ENCODE assay signal across 11 cellular contexts in genomic region chr4:95693594-95693993, GRCh38.
DNase-seq lines count a peak whose midpoint lies in the region; ATAC-seq and TF ChIP-seq lines count a peak whose summit lies in the region.
"Had no signal": no experiment of that assay in that cellular context is flagged by ENCODE, and none has a peak within 500 bp of the region (broad histone marks: within the 10 kb centered on the region; RNA-seq: fewer than 3 reads in every experiment).

No MANE protein-coding gene starts in this region.

- H3K4me2 ChIP-seq in PC-9: no peak overlapping the region

- POLR2A ChIA-PET in HEK293 (lab: Yijun Ruan, JAX) (no interaction called here), PC-9 (lab: Charles Lee; ENCODE audit: unreplicated experiment) (interaction anchor here (0.5 kb wide), 1 partner anchor 884 kb away, joined by 7 read pairs; no protein-coding TSS in a partner anchor)

- peak; percentile 62 for TF ChIP-seq CTCF in 22Rv1 (IDR thresholded peaks at IDR 0.05)
- no peak for TF ChIP-seq CTCF in HEK293 (tag by site-specific recombination; IDR thresholded peaks at IDR 0.05)
- peak; percentile 32; the same call in 1 of the 2 replicates for TF ChIP-seq CTCF in PC-9 (conservative IDR thresholded peaks at IDR 0.05)
- TF ChIP-seq CTCF in fibroblast of mammary gland (conservative IDR thresholded peaks at IDR 0.05; ENCODE audit: control insufficient read depth, insufficient read depth, low read depth, low read length): peak; percentile 18

- H3K9me3 Mint-ChIP-seq in effector memory CD8-positive, alpha-beta T cell: peaks cover 3 to 6% of the 10 kb centered on the region in 2 donors

- no peak overlapping the region for H3K27ac Mint-ChIP-seq in effector memory CD8-positive, alpha-beta T cell
- H3K27ac Mint-ChIP-seq: B cell had no signal

- H3K4me1 Mint-ChIP-seq in effector memory CD8-positive, alpha-beta T cell (ENCODE audit: low read depth in 2 of 2): no peaks in the 10 kb centered on the region
- H3K4me1 Mint-ChIP-seq: B cell had no signal

- no peak overlapping the region for H3K4me3 ChIP-seq in HEK293 (ENCODE audit: low read depth, low read length)
- H3K4me3 ChIP-seq in PC-9: no peak overlapping the region
- no peak overlapping the region for H3K4me3 ChIP-seq in fibroblast of mammary gland (ENCODE audit: control insufficient read depth, low read depth, low read length)

- H3K27ac ChIP-seq in 22Rv1 (no peak overlapping the region), HEK293 (ENCODE audit: extremely low read depth, low read depth, low read length) (no peak overlapping the region), PC-9 (no peak overlapping the region)

- no peaks in the 10 kb centered on the region for H3K4me1 ChIP-seq in HEK293 (ENCODE audit: control insufficient read depth, insufficient read depth, low read length)
- no peaks in the 10 kb centered on the region for H3K4me1 ChIP-seq in PC-9 (replicated peaks; ENCODE audit: insufficient read depth)

- intact Hi-C loops in PC-9 (cut with micrococcal nuclease; ENCODE audit: unreplicated experiment): no loop called here

- DNase-seq in PC-9: no peak
- peak; percentile 12 for DNase-seq in fibroblast of mammary gland (ENCODE audit: low read depth)
- DNase-seq in GOT3 (lab: John Stamatoyannopoulos, UW): no peak
- DNase-seq in stimulated activated naive CD8-positive, alpha-beta T cell treated with anti-CD3 and anti-CD28 coated beads, Interleukin-15, Interleukin-2, amounts not matched to agents 100 U/mL and 50 U/mL, for 24 hours: no peak
- DNase-seq in effector memory CD8-positive, alpha-beta T cell: no peak
- no peak for DNase-seq in NCI-H345 treated with DMSO at 0.1 percent for 48 hours (lab: John Stamatoyannopoulos, UW; ENCODE audit: unreplicated experiment)
- DNase-seq: activated T-cell treated with anti-CD3 and anti-CD28 coated beads, Interleukin-2, amount 50 U/mL, for 1 hour; NCI-H1930 had no signal

- ATAC-seq in stimulated activated naive CD8-positive, alpha-beta T cell treated with anti-CD3 and anti-CD28 coated beads, Interleukin-15, Interleukin-2, amounts not matched to agents 100 U/mL and 50 U/mL, for 24 hours: no peak
- no peak for ATAC-seq in effector memory CD8-positive, alpha-beta T cell (replicated peaks)

- no peaks in the 10 kb centered on the region for H3K27me3 Mint-ChIP-seq in effector memory CD8-positive, alpha-beta T cell
- H3K27me3 Mint-ChIP-seq: B cell had no signal

- H3K9me3 ChIP-seq in HEK293 (ENCODE audit: control insufficient read depth, insufficient read depth, low read depth, low read length) (no peaks in the 10 kb centered on the region), PC-9 (ENCODE audit: insufficient read depth, low read depth) (no peaks in the 10 kb centered on the region)

- H2AFZ ChIP-seq in PC-9: no peak overlapping the region

- no peaks in the 10 kb centered on the region for H3K9me2 ChIP-seq in PC-9 (ENCODE audit: insufficient read depth)

- no peaks in the 10 kb centered on the region for H3K27me3 ChIP-seq in PC-9 (ENCODE audit: insufficient read depth, low read depth)

- no peaks in the 10 kb centered on the region for H3F3A ChIP-seq in PC-9 (ENCODE audit: insufficient read depth, low read depth)

- H3K36me3 ChIP-seq in HEK293 (ENCODE audit: control insufficient read depth in 2 of 2, insufficient read depth in 1 of 2, low read length in 2 of 2) (no peaks in the 10 kb centered on the region), PC-9 (ENCODE audit: low read depth) (no peaks in the 10 kb centered on the region)

- H3K36me3 Mint-ChIP-seq in effector memory CD8-positive, alpha-beta T cell (ENCODE audit: insufficient read depth): no peaks in the 10 kb centered on the region

- no peak overlapping the region for H3K4me3 Mint-ChIP-seq in effector memory CD8-positive, alpha-beta T cell
- H3K4me3 Mint-ChIP-seq: B cell had no signal

- no TSS peak for BruUV-seq in PC-9 (replicated peaks; lab: Mats Ljungman, UMichigan)

- H4K20me1 ChIP-seq in PC-9 (ENCODE audit: insufficient read depth): no peaks in the 10 kb centered on the region

- H3K79me2 ChIP-seq in PC-9 (ENCODE audit: low read depth): no peaks in the 10 kb centered on the region

- CTCF ChIA-PET in HEK293 (lab: Yijun Ruan, JAX) (interaction anchor here (1.0 to 1.2 kb wide), 2 partner anchors 346 to 659 kb away, joined by 4 to 5 read pairs; no protein-coding TSS in a partner anchor), PC-9 (lab: Charles Lee) (interaction anchor here (0.6 kb wide), 1 partner anchor 163 kb away, joined by 5 read pairs; no protein-coding TSS in a partner anchor)

TF ChIP-seq in HEK293, 187 proteins besides CTCF, POLR2A, EP300 and RAD21:
- TF ChIP-seq, protein P1, sequence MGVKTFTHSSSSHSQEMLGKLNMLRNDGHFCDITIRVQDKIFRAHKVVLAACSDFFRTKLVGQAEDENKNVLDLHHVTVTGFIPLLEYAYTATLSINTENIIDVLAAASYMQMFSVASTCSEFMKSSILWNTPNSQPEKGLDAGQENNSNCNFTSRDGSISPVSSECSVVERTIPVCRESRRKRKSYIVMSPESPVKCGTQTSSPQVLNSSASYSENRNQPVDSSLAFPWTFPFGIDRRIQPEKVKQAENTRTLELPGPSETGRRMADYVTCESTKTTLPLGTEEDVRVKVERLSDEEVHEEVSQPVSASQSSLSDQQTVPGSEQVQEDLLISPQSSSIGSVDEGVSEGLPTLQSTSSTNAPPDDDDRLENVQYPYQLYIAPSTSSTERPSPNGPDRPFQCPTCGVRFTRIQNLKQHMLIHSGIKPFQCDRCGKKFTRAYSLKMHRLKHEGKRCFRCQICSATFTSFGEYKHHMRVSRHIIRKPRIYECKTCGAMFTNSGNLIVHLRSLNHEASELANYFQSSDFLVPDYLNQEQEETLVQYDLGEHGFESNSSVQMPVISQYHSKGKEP (tag by site-specific recombination; IDR thresholded peaks at IDR 0.05): no peak
- TF ChIP-seq ZFP69B (tag by site-specific recombination; IDR thresholded peaks at IDR 0.05) (no peak), ZNF510 (tag by site-specific recombination; IDR thresholded peaks at IDR 0.05; ENCODE audit: insufficient replicate concordance) (peak; percentile 80), ZNF654 (tag by site-specific recombination; IDR thresholded peaks at IDR 0.05; ENCODE audit: low read depth) (0 out of 2 replicates have a peak, but pooled peaks have one; percentile 9), SETDB1 (IDR thresholded peaks at IDR 0.05; ENCODE audit: insufficient read length, low read length) (peak; percentile 28), ZNF704 (tag by site-specific recombination; IDR thresholded peaks at IDR 0.05) (no peak)
